ENCODE assay signal across 12 cellular contexts in genomic region chr4:53507058-53507457, GRCh38.
"Had no signal": no experiment of that assay in that cellular context is flagged by ENCODE, and none has a peak within 500 bp of the region (broad histone marks: within the 10 kb centered on the region; RNA-seq: fewer than 3 reads in every experiment).

No MANE protein-coding gene starts in this region.

- ATAC-seq: activated T-cell treated with anti-CD3 and anti-CD28 coated beads, Interleukin-2, amount 50 U/mL, for 72 hours; stimulated activated effector memory CD8-positive, alpha-beta T cell treated with anti-CD3 and anti-CD28 coated beads, Interleukin-12 subunit alpha, Interleukin-12 subunit beta, amount 100 ng/mL, for 72 hours had no signal

- H3K27me3 ChIP-seq: cardiac muscle cell had no signal

- H3K27ac ChIP-seq: cardiac muscle cell, epithelial cell of prostate had no signal

- H3K27me3 Mint-ChIP-seq: type B pancreatic cell had no signal

- H3K27ac Mint-ChIP-seq: activated CD4-positive, alpha-beta memory T cell treated with anti-CD3 and anti-CD28 coated beads, Interleukin-2, amount 10 ng/mL, durations not matched to agents 7 days and 5 days; activated T-cell treated with anti-CD3 and anti-CD28 coated beads, Interleukin-2, amount 50 U/mL, for 72 hours; memory B cell; nephron progenitor cell; stimulated activated effector memory CD8-positive, alpha-beta T cell treated with anti-CD3 and anti-CD28 coated beads, Interleukin-12 subunit alpha, Interleukin-12 subunit beta, amount 100 ng/mL, for 72 hours; type B pancreatic cell had no signal

- H3K9me3 Mint-ChIP-seq: activated CD4-positive, alpha-beta memory T cell treated with anti-CD3 and anti-CD28 coated beads, Interleukin-2, amount 10 ng/mL, durations not matched to agents 7 days and 5 days; activated T-cell treated with anti-CD3 and anti-CD28 coated beads, Interleukin-2, amount 50 U/mL, for 72 hours; memory B cell; nephron progenitor cell; stimulated activated effector memory CD8-positive, alpha-beta T cell treated with anti-CD3 and anti-CD28 coated beads, Interleukin-12 subunit alpha, Interleukin-12 subunit beta, amount 100 ng/mL, for 72 hours; type B pancreatic cell had no signal

- H3K36me3 ChIP-seq: cardiac muscle cell had no signal

- H3K4me3 Mint-ChIP-seq: activated CD4-positive, alpha-beta memory T cell treated with anti-CD3 and anti-CD28 coated beads, Interleukin-2, amount 10 ng/mL, durations not matched to agents 7 days and 5 days; activated T-cell treated with anti-CD3 and anti-CD28 coated beads, Interleukin-2, amount 50 U/mL, for 72 hours; memory B cell; nephron progenitor cell; stimulated activated effector memory CD8-positive, alpha-beta T cell treated with anti-CD3 and anti-CD28 coated beads, Interleukin-12 subunit alpha, Interleukin-12 subunit beta, amount 100 ng/mL, for 72 hours; type B pancreatic cell had no signal

- DNase-seq: activated CD4-positive, alpha-beta memory T cell treated with anti-CD3 and anti-CD28 coated beads, Interleukin-2, amount 10 ng/mL, durations not matched to agents 7 days and 5 days; activated CD8-positive, alpha-beta memory T cell treated with anti-CD3 and anti-CD28 coated beads, Interleukin-2, amount 50 U/mL, for 4 hours; activated T-cell treated with anti-CD3 and anti-CD28 coated beads, Interleukin-2, amount 50 U/mL, for 72 hours; cortex of kidney; effector CD8-positive, alpha-beta T cell; nephron progenitor cell; T-helper 9 cell had no signal

- H3K4me1 Mint-ChIP-seq: activated CD4-positive, alpha-beta memory T cell treated with anti-CD3 and anti-CD28 coated beads, Interleukin-2, amount 10 ng/mL, durations not matched to agents 7 days and 5 days; memory B cell; stimulated activated effector memory CD8-positive, alpha-beta T cell treated with anti-CD3 and anti-CD28 coated beads, Interleukin-12 subunit alpha, Interleukin-12 subunit beta, amount 100 ng/mL, for 72 hours had no signal

- H3K4me3 ChIP-seq: cardiac muscle cell had no signal

- H3K36me3 Mint-ChIP-seq: memory B cell; stimulated activated effector memory CD8-positive, alpha-beta T cell treated with anti-CD3 and anti-CD28 coated beads, Interleukin-12 subunit alpha, Interleukin-12 subunit beta, amount 100 ng/mL, for 72 hours; type B pancreatic cell had no signal
